ENCODE assay signal across 8 cellular contexts in the genomic region with DNA sequence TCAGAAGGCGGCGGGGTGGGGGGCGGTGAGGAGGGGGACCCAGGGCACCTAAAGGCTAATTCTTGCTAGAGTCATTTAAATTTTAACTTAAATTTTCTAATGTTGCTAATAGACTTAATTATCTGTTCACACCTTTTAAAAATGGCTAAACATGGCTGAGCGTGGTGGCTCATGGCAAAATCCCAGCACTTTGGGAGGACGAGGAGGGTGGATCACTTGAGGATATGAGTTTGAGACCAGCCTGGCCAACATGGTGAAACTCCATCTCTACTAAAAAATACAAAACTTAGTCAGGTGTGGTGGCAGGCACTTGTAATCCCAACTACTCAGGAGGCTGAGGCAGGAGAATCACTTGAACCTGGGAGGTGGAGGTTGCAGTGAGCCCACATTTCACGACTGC. TPM values are rescaled to one million over a fixed set of nuclear protein-coding genes. Genes with fewer than 3 reads are reported as not detected.
"Had no signal": no experiment of that assay in that cellular context is flagged by ENCODE, and none has a peak within 500 bp of the region (broad histone marks: within the 10 kb centered on the region; RNA-seq: fewer than 3 reads in every experiment).

No MANE protein-coding gene starts in this region.

RNA-seq across cellular contexts. Expression of gene ABO, which starts 23.8 kb away (rescaled TPM):
- total RNA-seq: activated CD8-positive, alpha-beta T cell treated with anti-CD3 and anti-CD28 coated beads, Interleukin-2, amount 10 ng/mL, durations not matched to agents 7 days and 5 days; activated naive CD8-positive, alpha-beta T cell treated with anti-CD3 and anti-CD28 coated beads, Interleukin-2, amount 10 ng/mL, durations not matched to agents 7 days and 5 days; MCF 10A; SJSA1 had no signal
- polyA plus RNA-seq: IgD-negative memory B cell had no signal

RNA-seq across cellular contexts. Expression of gene OBP2B, which starts 42.2 kb away (rescaled TPM):
- total RNA-seq: activated CD8-positive, alpha-beta T cell treated with anti-CD3 and anti-CD28 coated beads, Interleukin-2, amount 10 ng/mL, durations not matched to agents 7 days and 5 days; activated naive CD8-positive, alpha-beta T cell treated with anti-CD3 and anti-CD28 coated beads, Interleukin-2, amount 10 ng/mL, durations not matched to agents 7 days and 5 days; MCF 10A; SJSA1; T-helper 1 cell treated with Interleukin-12 subunit alpha and Interleukin-12 subunit beta and Interleukin-4 antibody, amounts not matched to agents 30 ng/mL and 1 ng/mL, for 36 hours; WTC11 had no signal
- polyA plus RNA-seq: adrenal gland, IgD-negative memory B cell had no signal
